ENCODE assay signal across 37 cellular contexts in genomic region chr6:112428477-112428876, GRCh38.
"Had no signal": no experiment of that assay in that cellular context is flagged by ENCODE, and none has a peak within 500 bp of the region (broad histone marks: within the 10 kb centered on the region; RNA-seq: fewer than 3 reads in every experiment).

No MANE protein-coding gene starts in this region.

- H3K27me3 ChIP-seq: adrenal gland, body of pancreas, brain microvascular endothelial cell, breast epithelium had no signal

- H3K9me3 ChIP-seq: adrenal gland, body of pancreas had no signal

- DNase-seq: activated B cell treated with CpG ODN at 0.5 μM for 24 hours; activated CD4-positive, alpha-beta memory T cell treated with anti-CD3 and anti-CD28 coated beads for 36 hours; activated CD4-positive, alpha-beta T cell treated with anti-CD3 and anti-CD28 coated beads for 4 hours; activated CD4-positive, alpha-beta T cell treated with anti-CD3 and anti-CD28 coated beads, Interleukin-2, amount 10 ng/mL, durations not matched to agents 24 days and 14 days; activated CD4-positive, alpha-beta T cell treated with anti-CD3 and anti-CD28 coated beads, Interleukin-2, amount 50 U/mL, for 1 hour; activated CD4-positive, alpha-beta T cell treated with anti-CD3 and anti-CD28 coated beads, Interleukin-2, amount 50 U/mL, for 4 hours; activated CD4-positive, CD25-positive, alpha-beta regulatory T cell treated with anti-CD3 and anti-CD28 coated beads, Interleukin-2, amount 50 U/mL, for 72 hours; activated CD8-positive, alpha-beta memory T cell treated with anti-CD3 and anti-CD28 coated beads, Interleukin-2, amount 50 U/mL, for 4 hours; activated CD8-positive, alpha-beta T cell treated with anti-CD3 and anti-CD28 coated beads for 36 hours; activated effector memory CD4-positive, alpha-beta T cell treated with anti-CD3 and anti-CD28 coated beads, Interleukin-2, amount 50 U/mL, for 16 hours; activated gamma-delta T cell treated with Interleukin-2 at 50 U/mL for 16 hours; activated naive CD4-positive, alpha-beta T cell; activated naive CD4-positive, alpha-beta T cell treated with anti-CD3 and anti-CD28 coated beads for 36 hours; activated naive CD4-positive, alpha-beta T cell treated with anti-CD3 and anti-CD28 coated beads, Interleukin-2, amount 50 U/mL, for 16 hours; activated naive CD8-positive, alpha-beta T cell treated with anti-CD3 and anti-CD28 coated beads for 36 hours; activated T-cell treated with anti-CD3 and anti-CD28 coated beads for 4 hours; activated T-cell treated with anti-CD3 and anti-CD28 coated beads, Interleukin-2, amount 50 U/mL, for 1 hour; activated T-cell treated with anti-CD3 and anti-CD28 coated beads, Interleukin-2, amount 50 U/mL, for 4 hours; activated T-cell treated with anti-CD3 and anti-CD28 coated beads, Interleukin-2, amount 50 U/mL, for 72 hours; adrenal gland; amniotic stem cell; aorta; central memory CD4-positive, alpha-beta T cell; T-helper 1 cell; T-helper 2 cell; T-helper 9 cell had no signal

- H3K9me3 Mint-ChIP-seq: activated CD4-positive, alpha-beta memory T cell treated with anti-CD3 and anti-CD28 coated beads for 36 hours; activated T-helper 1 cell treated with anti-CD3 and anti-CD28 coated beads, Interleukin-12 subunit alpha, Interleukin-12 subunit beta, Interleukin-2, Interleukin-4 antibody, amounts not matched to agents 30 ng/mL and 10 ng/mL and 1 ng/mL, durations not matched to agents 14 hours and 24 hours and 36 hours; activated T-helper 17 cell treated with anti-CD3 and anti-CD28 coated beads, Interleukin-2, amount 50 U/mL, for 72 hours; T-helper 1 cell treated with Interleukin-12 subunit alpha and Interleukin-12 subunit beta and Interleukin-4 antibody, amounts not matched to agents 30 μg/mL and 1 μg/mL, for 36 hours; T-helper 2 cell treated with Interferon-gamma antibody and Interleukin-4, amounts not matched to agents 5 μg/mL and 100 μg/mL, for 36 hours had no signal

- H3K4me1 Mint-ChIP-seq: activated B cell treated with CpG ODN at 0.5 μM for 24 hours; activated CD4-positive, alpha-beta T cell treated with anti-CD3 and anti-CD28 coated beads, Interleukin-2, amount 10 ng/mL, durations not matched to agents 24 days and 14 days; activated naive CD8-positive, alpha-beta T cell treated with anti-CD3 and anti-CD28 coated beads for 36 hours; activated T-helper 17 cell treated with anti-CD3 and anti-CD28 coated beads, Interleukin-2, amount 50 U/mL, for 72 hours had no signal

- H3K4me1 ChIP-seq: adrenal gland, body of pancreas, breast epithelium had no signal

- H3K4me3 Mint-ChIP-seq: activated B cell treated with CpG ODN at 0.5 μM for 24 hours; activated CD4-positive, alpha-beta memory T cell treated with anti-CD3 and anti-CD28 coated beads for 36 hours; activated CD4-positive, alpha-beta T cell treated with anti-CD3 and anti-CD28 coated beads, Interleukin-2, amount 10 ng/mL, durations not matched to agents 24 days and 14 days; activated CD8-positive, alpha-beta T cell treated with anti-CD3 and anti-CD28 coated beads for 36 hours; activated naive CD4-positive, alpha-beta T cell treated with anti-CD3 and anti-CD28 coated beads for 36 hours; activated naive CD8-positive, alpha-beta T cell treated with anti-CD3 and anti-CD28 coated beads for 36 hours; activated T-cell treated with anti-CD3 and anti-CD28 coated beads, Interleukin-2, amount 50 U/mL, for 4 hours; activated T-cell treated with anti-CD3 and anti-CD28 coated beads, Interleukin-2, amount 50 U/mL, for 72 hours; activated T-helper 1 cell treated with anti-CD3 and anti-CD28 coated beads, Interleukin-12 subunit alpha, Interleukin-12 subunit beta, Interleukin-2, Interleukin-4 antibody, amounts not matched to agents 30 ng/mL and 10 ng/mL and 1 ng/mL, durations not matched to agents 14 hours and 24 hours and 36 hours; activated T-helper 17 cell treated with anti-CD3 and anti-CD28 coated beads, Interleukin-2, amount 50 U/mL, for 72 hours; T-helper 1 cell treated with Interleukin-12 subunit alpha and Interleukin-12 subunit beta and Interleukin-4 antibody, amounts not matched to agents 30 μg/mL and 1 μg/mL, for 36 hours; T-helper 2 cell treated with Interferon-gamma antibody and Interleukin-4, amounts not matched to agents 5 μg/mL and 100 μg/mL, for 36 hours had no signal

- FAIRE-seq: astrocyte, TTC549 had no signal

- H3K27ac Mint-ChIP-seq: activated B cell treated with CpG ODN at 0.5 μM for 24 hours; activated CD4-positive, alpha-beta memory T cell treated with anti-CD3 and anti-CD28 coated beads for 36 hours; activated CD4-positive, alpha-beta T cell treated with anti-CD3 and anti-CD28 coated beads, Interleukin-2, amount 10 ng/mL, durations not matched to agents 24 days and 14 days; activated CD8-positive, alpha-beta T cell treated with anti-CD3 and anti-CD28 coated beads for 36 hours; activated naive CD4-positive, alpha-beta T cell treated with anti-CD3 and anti-CD28 coated beads for 36 hours; activated naive CD4-positive, alpha-beta T cell treated with anti-CD3 and anti-CD28 coated beads, Interleukin-2, amount 50 U/mL, for 72 hours; activated naive CD8-positive, alpha-beta T cell treated with anti-CD3 and anti-CD28 coated beads for 36 hours; activated T-cell treated with anti-CD3 and anti-CD28 coated beads, Interleukin-2, amount 50 U/mL, for 72 hours; activated T-helper 1 cell treated with anti-CD3 and anti-CD28 coated beads, Interleukin-12 subunit alpha, Interleukin-12 subunit beta, Interleukin-2, Interleukin-4 antibody, amounts not matched to agents 30 ng/mL and 10 ng/mL and 1 ng/mL, durations not matched to agents 14 hours and 24 hours and 36 hours; activated T-helper 17 cell treated with anti-CD3 and anti-CD28 coated beads, Interleukin-2, amount 50 U/mL, for 72 hours; T-helper 1 cell treated with Interleukin-12 subunit alpha and Interleukin-12 subunit beta and Interleukin-4 antibody, amounts not matched to agents 30 μg/mL and 1 μg/mL, for 36 hours; T-helper 2 cell treated with Interferon-gamma antibody and Interleukin-4, amounts not matched to agents 5 μg/mL and 100 μg/mL, for 36 hours had no signal

- H3K4me3 ChIP-seq: adrenal gland, body of pancreas, breast epithelium had no signal

- ATAC-seq: activated CD8-positive, alpha-beta T cell treated with anti-CD3 and anti-CD28 coated beads for 36 hours; activated naive CD4-positive, alpha-beta T cell treated with anti-CD3 and anti-CD28 coated beads, Interleukin-2, amount 50 U/mL, for 72 hours; activated T-cell treated with anti-CD3 and anti-CD28 coated beads, Interleukin-2, amount 50 U/mL, for 4 hours; activated T-cell treated with anti-CD3 and anti-CD28 coated beads, Interleukin-2, amount 50 U/mL, for 72 hours; activated T-helper 17 cell treated with anti-CD3 and anti-CD28 coated beads, Interleukin-2, amount 50 U/mL, for 72 hours had no signal

- H3K36me3 ChIP-seq: adrenal gland, brain microvascular endothelial cell, breast epithelium had no signal

- H3K36me3 Mint-ChIP-seq: activated CD4-positive, alpha-beta memory T cell treated with anti-CD3 and anti-CD28 coated beads for 36 hours; activated naive CD4-positive, alpha-beta T cell treated with anti-CD3 and anti-CD28 coated beads, Interleukin-2, amount 50 U/mL, for 72 hours; activated naive CD8-positive, alpha-beta T cell treated with anti-CD3 and anti-CD28 coated beads for 36 hours had no signal

- H3K27ac ChIP-seq: adrenal gland, body of pancreas, brain microvascular endothelial cell, breast epithelium, VCaP had no signal

- H3K27me3 Mint-ChIP-seq: activated B cell treated with CpG ODN at 0.5 μM for 24 hours; activated CD4-positive, alpha-beta memory T cell treated with anti-CD3 and anti-CD28 coated beads for 36 hours; activated CD8-positive, alpha-beta T cell treated with anti-CD3 and anti-CD28 coated beads for 36 hours; activated naive CD8-positive, alpha-beta T cell treated with anti-CD3 and anti-CD28 coated beads for 36 hours; activated T-helper 17 cell treated with anti-CD3 and anti-CD28 coated beads, Interleukin-2, amount 50 U/mL, for 72 hours had no signal
